Comparison of ENCODE assay signal across 22 cellular contexts in the genomic region with DNA sequence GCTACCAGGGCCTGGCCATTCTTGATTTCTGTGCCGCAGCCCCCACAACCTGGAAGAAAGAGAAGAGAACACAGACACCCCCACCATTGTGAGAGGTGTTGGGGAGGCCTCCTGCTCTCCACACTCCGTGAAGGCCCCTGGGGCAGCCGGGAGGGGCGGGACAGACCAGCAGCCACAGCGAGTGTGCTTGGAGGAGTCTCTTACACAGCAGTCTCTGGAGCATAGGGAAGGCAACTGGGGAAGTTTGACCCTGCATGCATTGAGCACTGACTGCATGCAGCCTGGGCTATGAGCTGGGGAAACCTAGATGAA.
DNase-seq lines count a peak whose midpoint lies in the region; ATAC-seq and TF ChIP-seq lines count a peak whose summit lies in the region.
"Had no signal": no experiment of that assay in that cellular context is flagged by ENCODE, and none has a peak within 500 bp of the region (broad histone marks: within the 10 kb centered on the region; RNA-seq: fewer than 3 reads in every experiment).

No MANE protein-coding gene starts in this region.

- H3T11ph ChIP-seq in H9 (ENCODE audit: low read length), result no peak overlapping the region

- peak overlapping the region; percentile 81 for H3K14ac ChIP-seq in H9 (ENCODE audit: insufficient read depth, low read length)

- no peaks in the 10 kb centered on the region for H3K79me1 ChIP-seq in H9 (ENCODE audit: insufficient read depth, low read depth, low read length, poor library complexity, severe bottlenecking)

- H3K23me2 ChIP-seq in H9 (ENCODE audit: insufficient read length, low read depth, low read length, poor library complexity, severe bottlenecking), result no peaks in the 10 kb centered on the region

- H3K9me3 Mint-ChIP-seq in H9, result no peaks in the 10 kb centered on the region
- H3K9me3 Mint-ChIP-seq: CD4-positive, CD25-positive, alpha-beta regulatory T cell; IgD-negative memory B cell had no signal

- H4K20me1 ChIP-seq in H9 (ENCODE audit: control insufficient read depth, insufficient read depth, insufficient read length) (no peaks in the 10 kb centered on the region), MM.1S (ENCODE audit: insufficient read depth, low read length) (no peaks in the 10 kb centered on the region)

- no peaks in the 10 kb centered on the region for H3K9me2 ChIP-seq in MM.1S (replicated peaks; ENCODE audit: insufficient read depth, low read length)

- no peak overlapping the region for H2BK5ac ChIP-seq in H9 (ENCODE audit: insufficient read length, low read length)

- H3K23ac ChIP-seq in H9 (ENCODE audit: insufficient read length, low read depth, low read length), result no peak overlapping the region

- no peak overlapping the region for H4K91ac ChIP-seq in H9 (ENCODE audit: insufficient read length, low read depth, low read length)

- H3K79me2 ChIP-seq in H9 (ENCODE audit: insufficient read depth, low read length), result no peaks in the 10 kb centered on the region
- H3K79me2 ChIP-seq in MM.1S (ENCODE audit: low read length), result no peaks in the 10 kb centered on the region

- no peak overlapping the region for H3K56ac ChIP-seq in H9 (ENCODE audit: insufficient read length, low read depth, low read length)

- peak overlapping the region in 1 of 3 experiments; percentile 95; a peak in 1 of 7 replicates for H3K27ac Mint-ChIP-seq in H9

- no CpG with 5 or more reads among the region's 5 CpGs for WGBS in H9 (ENCODE audit: extremely low coverage, insufficient read length, low lambda C conversion rate)
- 63 to 79% (median 73%) methylated on average over 5 of the region's 5 CpGs for WGBS in psoas muscle, 3 donors

- H3K9me3 ChIP-seq in H9 (ENCODE audit: control insufficient read depth, low read depth, low read length) (no peaks in the 10 kb centered on the region), lower lobe of right lung (no peaks in the 10 kb centered on the region), psoas muscle (no peaks in the 10 kb centered on the region), MM.1S (replicated peaks; ENCODE audit: insufficient read depth, low read length) (no peaks in the 10 kb centered on the region)
- H3K9me3 ChIP-seq: HAP-1, MG63 had no signal

- intact Hi-C loops in lower lobe of right lung (cut with DNase I) (no loop called here), psoas muscle (cut with DNase I) (no loop called here)

- no peak overlapping the region for H4K5ac ChIP-seq in H9 (ENCODE audit: insufficient read length, low read depth, low read length)

- H3K18ac ChIP-seq in H9 (ENCODE audit: insufficient read length, low read depth, low read length), result no peak overlapping the region

- H3F3A ChIP-seq in MM.1S (ENCODE audit: insufficient read depth, low read length), result no peaks in the 10 kb centered on the region

- H3K27ac ChIP-seq in H9 (ENCODE audit: insufficient read length, low read depth, low read length) (no peak overlapping the region), angular gyrus (ENCODE audit: low read depth, low read length) (peak overlapping the region; percentile 24), lower lobe of right lung (no peak overlapping the region), psoas muscle (no peak overlapping the region), MM.1S (ENCODE audit: low read length) (no peak overlapping the region)

- H3K4me1 Mint-ChIP-seq in H9, result peaks cover 19 to 33% of the 10 kb centered on the region in 2 experiments

- H3K36me3 ChIP-seq in lower lobe of right lung (no peaks in the 10 kb centered on the region), psoas muscle (ENCODE audit: insufficient read depth in 1 of 2, low read depth in 1 of 2) (peaks cover 0 to 89% of the 10 kb centered on the region in 2 donors), MM.1S (replicated peaks; ENCODE audit: insufficient read depth, low read length) (no peaks in the 10 kb centered on the region)
- H3K36me3 ChIP-seq: HAP-1, MG63 had no signal

- H4K8ac ChIP-seq in H9 (replicated peaks; ENCODE audit: insufficient read length, low read depth, low read length), result no peak overlapping the region

- H3K9ac ChIP-seq in H9 (ENCODE audit: extremely low read depth, insufficient read length, low read length), result no peak overlapping the region
- no peak overlapping the region for H3K9ac ChIP-seq in MM.1S (ENCODE audit: low read length)

- no peak for DNase-seq in H9
- peak; percentile 24 for DNase-seq in lower lobe of right lung
- DNase-seq in psoas muscle, result peak; percentile 13 to 36
- DNase-seq in DMS 273 (lab: John Stamatoyannopoulos, UW; ENCODE audit: unreplicated experiment), result no peak
- DNase-seq in MM.1S, result no peak
- no peak for DNase-seq in SK-N-DZ (ENCODE audit: low spot score)
- DNase-seq: ACHN; AML-193; CD4-positive, CD25-positive, alpha-beta regulatory T cell; COR-L47; Kasumi-1; MG63; NCI-H1105 treated with DMSO at 0.1 percent for 48 hours; NCI-H1694; NCI-H2081 treated with DMSO at 0.1 percent for 48 hours; NCI-H748 treated with DMSO at 0.1 percent for 48 hours; NK-92 treated with Interleukin-12 subunit alpha and Interleukin-12 subunit beta, amount 100 ng/mL, for 24 hours; SHP77 treated with DMSO at 0.1 percent for 48 hours had no signal

- H3K4me2 ChIP-seq in H9 (ENCODE audit: insufficient read depth, insufficient read length, low read length) (peak overlapping the region; percentile 18), MM.1S (ENCODE audit: low read depth, low read length) (no peak overlapping the region)

- H2AFZ ChIP-seq in H9 (ENCODE audit: low read length) (no peak overlapping the region), MM.1S (ENCODE audit: low read length) (no peak overlapping the region)

- no peak overlapping the region for H2BK120ac ChIP-seq in H9 (ENCODE audit: low read depth, low read length, poor library complexity, severe bottlenecking)

- no peaks in the 10 kb centered on the region for H3K27me3 Mint-ChIP-seq in H9 (ENCODE audit: low read depth)
- H3K27me3 Mint-ChIP-seq: CD4-positive, CD25-positive, alpha-beta regulatory T cell had no signal

- H3K27me3 ChIP-seq in H9 (ENCODE audit: insufficient read depth, low read length) (no peaks in the 10 kb centered on the region), lower lobe of right lung (ENCODE audit: low read depth) (no peaks in the 10 kb centered on the region), psoas muscle (ENCODE audit: insufficient read depth in 3 of 3, low read length in 2 of 3) (no peaks in the 10 kb centered on the region), MM.1S (replicated peaks; ENCODE audit: insufficient read depth, low read length) (peaks cover 92% of the 10 kb centered on the region)
- H3K27me3 ChIP-seq: MG63 had no signal

- H3K36me3 Mint-ChIP-seq in H9 (ENCODE audit: insufficient read depth in 1 of 3, low read depth in 3 of 3), result no peaks in the 10 kb centered on the region; a peak in 1 of 7 replicates
- H3K36me3 Mint-ChIP-seq: IgD-negative memory B cell had no signal

- H2BK20ac ChIP-seq in H9 (ENCODE audit: low read depth, low read length, poor library complexity, severe bottlenecking), result no peak overlapping the region

- TF ChIP-seq CTCF in H9 (conservative IDR thresholded peaks at IDR 0.05), result no peak
- no peak for TF ChIP-seq CTCF in lower lobe of right lung (IDR thresholded peaks at IDR 0.05)
- no peak for TF ChIP-seq CTCF in psoas muscle (IDR thresholded peaks at IDR 0.05)
- TF ChIP-seq CTCF in MM.1S (IDR thresholded peaks at IDR 0.05; ENCODE audit: low read length), result no peak

- H2BK12ac ChIP-seq in H9 (ENCODE audit: insufficient read length, low read depth, low read length), result no peak overlapping the region

- H3K4me3 Mint-ChIP-seq in H9, result no peak overlapping the region
- H3K4me3 Mint-ChIP-seq: CD4-positive, CD25-positive, alpha-beta regulatory T cell; IgD-negative memory B cell had no signal

- H3K4me1 ChIP-seq in H9 (ENCODE audit: insufficient read depth, low read length) (peaks cover 2% of the 10 kb centered on the region; the same call in 1 of the 2 replicates), lower lobe of right lung (no peaks in the 10 kb centered on the region), psoas muscle (no peaks in the 10 kb centered on the region), MM.1S (ENCODE audit: low read length) (no peaks in the 10 kb centered on the region)
- H3K4me1 ChIP-seq: HAP-1 had no signal

- H3K4me3 ChIP-seq in lower lobe of right lung, result no peak overlapping the region
- H3K4me3 ChIP-seq in psoas muscle, result no peak overlapping the region
- H3K4me3 ChIP-seq in MM.1S (ENCODE audit: low read length), result no peak overlapping the region
- H3K4me3 ChIP-seq: HAP-1, MG63 had no signal

- H2AK5ac ChIP-seq in H9 (ENCODE audit: insufficient read length, low read length), result no peak overlapping the region

- H2BK15ac ChIP-seq in H9 (ENCODE audit: low read depth, low read length), result no peak overlapping the region

- H3K4ac ChIP-seq in H9 (ENCODE audit: low read depth, low read length), result no peak overlapping the region

- ATAC-seq in lower lobe of right lung (no peak), psoas muscle (no peak)
- ATAC-seq: SK-N-SH treated with all-trans-retinoic acid at 6 μM for 48 hours had no signal

Comparison
In these comparisons a context has a peak if more than half of its experiments do, and no peak if none do; other contexts are left out.
1. DNase-seq: peak in lower lobe of right lung (single experiment) and psoas muscle (2 of 2); none in H9 (single experiment), DMS 273 (single experiment), MM.1S (single experiment) and SK-N-DZ (single experiment).